In the genomic region with DNA sequence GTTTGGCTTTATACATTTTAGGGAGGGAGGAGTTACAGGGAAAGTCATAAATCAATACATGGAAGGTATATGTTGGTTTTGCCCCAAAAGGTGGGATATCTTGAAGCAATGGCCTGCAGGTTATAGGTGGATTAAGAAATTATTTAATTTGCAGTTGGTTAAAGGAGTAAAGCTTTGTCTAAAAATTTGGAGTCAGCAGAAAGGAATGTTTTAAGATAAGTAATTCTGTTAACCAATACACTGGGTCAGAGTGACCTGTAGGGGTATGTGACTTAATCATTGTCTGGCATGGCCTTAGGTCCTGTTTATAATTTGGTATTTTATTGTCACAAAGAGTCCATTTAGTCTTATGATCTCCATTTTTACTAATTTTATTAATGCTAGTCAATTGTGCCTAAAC, we compare ENCODE assay signal across 1 cellular context.
TF ChIP-seq lines count a peak whose summit lies in the region.

No MANE protein-coding gene starts in this region.

TF ChIP-seq in GM23338, 12 proteins besides CTCF, POLR2A, EP300 and RAD21 (continued from another document):
- TF ChIP-seq, protein P1, sequence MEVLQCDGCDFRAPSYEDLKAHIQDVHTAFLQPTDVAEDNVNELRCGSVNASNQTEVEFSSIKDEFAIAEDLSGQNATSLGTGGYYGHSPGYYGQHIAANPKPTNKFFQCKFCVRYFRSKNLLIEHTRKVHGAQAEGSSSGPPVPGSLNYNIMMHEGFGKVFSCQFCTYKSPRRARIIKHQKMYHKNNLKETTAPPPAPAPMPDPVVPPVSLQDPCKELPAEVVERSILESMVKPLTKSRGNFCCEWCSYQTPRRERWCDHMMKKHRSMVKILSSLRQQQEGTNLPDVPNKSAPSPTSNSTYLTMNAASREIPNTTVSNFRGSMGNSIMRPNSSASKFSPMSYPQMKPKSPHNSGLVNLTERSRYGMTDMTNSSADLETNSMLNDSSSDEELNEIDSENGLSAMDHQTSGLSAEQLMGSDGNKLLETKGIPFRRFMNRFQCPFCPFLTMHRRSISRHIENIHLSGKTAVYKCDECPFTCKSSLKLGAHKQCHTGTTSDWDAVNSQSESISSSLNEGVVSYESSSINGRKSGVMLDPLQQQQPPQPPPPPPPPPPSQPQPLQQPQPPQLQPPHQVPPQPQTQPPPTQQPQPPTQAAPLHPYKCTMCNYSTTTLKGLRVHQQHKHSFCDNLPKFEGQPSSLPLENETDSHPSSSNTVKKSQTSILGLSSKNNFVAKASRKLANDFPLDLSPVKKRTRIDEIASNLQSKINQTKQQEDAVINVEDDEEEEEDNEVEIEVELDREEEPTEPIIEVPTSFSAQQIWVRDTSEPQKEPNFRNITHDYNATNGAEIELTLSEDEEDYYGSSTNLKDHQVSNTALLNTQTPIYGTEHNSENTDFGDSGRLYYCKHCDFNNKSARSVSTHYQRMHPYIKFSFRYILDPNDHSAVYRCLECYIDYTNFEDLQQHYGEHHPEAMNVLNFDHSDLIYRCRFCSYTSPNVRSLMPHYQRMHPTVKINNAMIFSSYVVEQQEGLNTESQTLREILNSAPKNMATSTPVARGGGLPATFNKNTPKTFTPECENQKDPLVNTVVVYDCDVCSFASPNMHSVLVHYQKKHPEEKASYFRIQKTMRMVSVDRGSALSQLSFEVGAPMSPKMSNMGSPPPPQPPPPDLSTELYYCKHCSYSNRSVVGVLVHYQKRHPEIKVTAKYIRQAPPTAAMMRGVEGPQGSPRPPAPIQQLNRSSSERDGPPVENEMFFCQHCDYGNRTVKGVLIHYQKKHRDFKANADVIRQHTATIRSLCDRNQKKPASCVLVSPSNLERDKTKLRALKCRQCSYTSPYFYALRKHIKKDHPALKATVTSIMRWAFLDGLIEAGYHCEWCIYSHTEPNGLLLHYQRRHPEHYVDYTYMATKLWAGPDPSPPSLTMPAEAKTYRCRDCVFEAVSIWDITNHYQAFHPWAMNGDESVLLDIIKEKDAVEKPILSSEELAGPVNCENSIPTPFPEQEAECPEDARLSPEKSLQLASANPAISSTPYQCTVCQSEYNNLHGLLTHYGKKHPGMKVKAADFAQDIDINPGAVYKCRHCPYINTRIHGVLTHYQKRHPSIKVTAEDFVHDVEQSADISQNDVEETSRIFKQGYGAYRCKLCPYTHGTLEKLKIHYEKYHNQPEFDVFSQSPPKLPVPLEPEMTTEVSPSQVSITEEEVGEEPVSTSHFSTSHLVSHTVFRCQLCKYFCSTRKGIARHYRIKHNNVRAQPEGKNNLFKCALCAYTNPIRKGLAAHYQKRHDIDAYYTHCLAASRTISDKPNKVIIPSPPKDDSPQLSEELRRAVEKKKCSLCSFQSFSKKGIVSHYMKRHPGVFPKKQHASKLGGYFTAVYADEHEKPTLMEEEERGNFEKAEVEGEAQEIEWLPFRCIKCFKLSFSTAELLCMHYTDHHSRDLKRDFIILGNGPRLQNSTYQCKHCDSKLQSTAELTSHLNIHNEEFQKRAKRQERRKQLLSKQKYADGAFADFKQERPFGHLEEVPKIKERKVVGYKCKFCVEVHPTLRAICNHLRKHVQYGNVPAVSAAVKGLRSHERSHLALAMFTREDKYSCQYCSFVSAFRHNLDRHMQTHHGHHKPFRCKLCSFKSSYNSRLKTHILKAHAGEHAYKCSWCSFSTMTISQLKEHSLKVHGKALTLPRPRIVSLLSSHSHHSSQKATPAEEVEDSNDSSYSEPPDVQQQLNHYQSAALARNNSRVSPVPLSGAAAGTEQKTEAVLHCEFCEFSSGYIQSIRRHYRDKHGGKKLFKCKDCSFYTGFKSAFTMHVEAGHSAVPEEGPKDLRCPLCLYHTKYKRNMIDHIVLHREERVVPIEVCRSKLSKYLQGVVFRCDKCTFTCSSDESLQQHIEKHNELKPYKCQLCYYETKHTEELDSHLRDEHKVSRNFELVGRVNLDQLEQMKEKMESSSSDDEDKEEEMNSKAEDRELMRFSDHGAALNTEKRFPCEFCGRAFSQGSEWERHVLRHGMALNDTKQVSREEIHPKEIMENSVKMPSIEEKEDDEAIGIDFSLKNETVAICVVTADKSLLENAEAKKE (CRISPR knock-in tag; IDR thresholded peaks at IDR 0.05), result no peak
- no peak for TF ChIP-seq CREB1 (CRISPR knock-in tag; IDR thresholded peaks at IDR 0.05; ENCODE audit: low read depth)
- TF ChIP-seq JUNB (IDR thresholded peaks at IDR 0.05; ENCODE audit: unreplicated experiment), result no peak
- TF ChIP-seq POLR2AphosphoS5 (IDR thresholded peaks at IDR 0.05; ENCODE audit: low read depth), result no peak
- TF ChIP-seq, protein P2, sequence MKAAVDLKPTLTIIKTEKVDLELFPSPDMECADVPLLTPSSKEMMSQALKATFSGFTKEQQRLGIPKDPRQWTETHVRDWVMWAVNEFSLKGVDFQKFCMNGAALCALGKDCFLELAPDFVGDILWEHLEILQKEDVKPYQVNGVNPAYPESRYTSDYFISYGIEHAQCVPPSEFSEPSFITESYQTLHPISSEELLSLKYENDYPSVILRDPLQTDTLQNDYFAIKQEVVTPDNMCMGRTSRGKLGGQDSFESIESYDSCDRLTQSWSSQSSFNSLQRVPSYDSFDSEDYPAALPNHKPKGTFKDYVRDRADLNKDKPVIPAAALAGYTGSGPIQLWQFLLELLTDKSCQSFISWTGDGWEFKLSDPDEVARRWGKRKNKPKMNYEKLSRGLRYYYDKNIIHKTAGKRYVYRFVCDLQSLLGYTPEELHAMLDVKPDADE (IDR thresholded peaks at IDR 0.05), result no peak
- TF ChIP-seq STAT1 (IDR thresholded peaks at IDR 0.05; ENCODE audit: unreplicated experiment), result no peak
- no peak for TF ChIP-seq EZH2phosphoT487 (IDR thresholded peaks at IDR 0.05; ENCODE audit: unreplicated experiment)
- TF ChIP-seq NANOG (IDR thresholded peaks at IDR 0.05; ENCODE audit: borderline replicate concordance), result no peak
